ENCODE assay signal across 17 cellular contexts in the genomic region with DNA sequence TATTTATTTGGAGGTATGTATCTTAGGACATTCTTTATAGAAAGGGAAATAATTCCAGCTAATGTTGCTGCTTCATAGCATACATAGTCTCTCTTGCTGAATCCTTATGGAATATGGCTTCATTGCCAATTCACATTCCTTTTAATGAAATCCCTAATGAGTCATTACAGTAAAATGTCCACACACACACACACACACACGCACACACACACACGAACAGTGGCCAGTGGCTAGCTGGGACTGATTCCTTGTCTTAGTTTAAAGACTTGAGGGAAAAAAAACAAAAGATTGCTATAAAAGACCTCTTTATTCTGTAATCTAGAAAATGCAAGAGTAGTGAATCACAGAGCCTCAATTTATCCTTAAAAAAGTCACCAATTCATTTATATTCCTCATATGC.
A peak's percentile ranks its signal among the peaks of the same experiment; 100 is the strongest.
DNase-seq lines count a peak whose midpoint lies in the region; ATAC-seq and TF ChIP-seq lines count a peak whose summit lies in the region.
"Had no signal": no experiment of that assay in that cellular context is flagged by ENCODE, and none has a peak within 500 bp of the region (broad histone marks: within the 10 kb centered on the region; RNA-seq: fewer than 3 reads in every experiment).

No MANE protein-coding gene starts in this region.

- no peaks in the 10 kb centered on the region for H3K36me3 Mint-ChIP-seq in stimulated activated memory B cell treated with anti-CD40 and anti-IgM and Interleukin-4, amounts not matched to agents 10 μg/mL and 1 μg/mL and 100 μg/mL, for 72 hours
- H3K36me3 Mint-ChIP-seq: activated naive CD4-positive, alpha-beta T cell treated with anti-CD3 and anti-CD28 coated beads, Interleukin-2, amount 50 U/mL, for 24 hours; naive B cell had no signal

- CTCF ChIA-PET in RWPE1 (lab: Yijun Ruan, JAX), result no interaction called here

- no peak for TF ChIP-seq CTCF in RWPE1 (conservative IDR thresholded peaks at IDR 0.05; ENCODE audit: low read depth)
- TF ChIP-seq CTCF in retinal pigment epithelial cell (conservative IDR thresholded peaks at IDR 0.05; ENCODE audit: low read depth, low read length), result no peak

- H3K27ac ChIP-seq in RWPE1, result peak overlapping the region; percentile 84
- H3K27ac ChIP-seq: skin epidermis, uterus had no signal

- H3K27me3 Mint-ChIP-seq in stimulated activated memory B cell treated with anti-CD40 and anti-IgM and Interleukin-4, amounts not matched to agents 10 μg/mL and 1 μg/mL and 100 μg/mL, for 72 hours, result no peaks in the 10 kb centered on the region
- H3K27me3 Mint-ChIP-seq: activated naive CD4-positive, alpha-beta T cell treated with anti-CD3 and anti-CD28 coated beads, Interleukin-2, amount 50 U/mL, for 24 hours; naive B cell had no signal

- H3K27ac Mint-ChIP-seq in stimulated activated memory B cell treated with anti-CD40 and anti-IgM and Interleukin-4, amounts not matched to agents 10 μg/mL and 1 μg/mL and 100 μg/mL, for 72 hours, result no peak overlapping the region
- H3K27ac Mint-ChIP-seq: activated naive CD4-positive, alpha-beta T cell treated with anti-CD3 and anti-CD28 coated beads, Interleukin-2, amount 50 U/mL, for 24 hours; T-helper 1 cell treated with Interleukin-12 subunit alpha and Interleukin-12 subunit beta and Interleukin-4 antibody, amounts not matched to agents 30 μg/mL and 1 μg/mL, for 36 hours had no signal

- no peaks in the 10 kb centered on the region for H3K4me1 Mint-ChIP-seq in stimulated activated memory B cell treated with anti-CD40 and anti-IgM and Interleukin-4, amounts not matched to agents 10 μg/mL and 1 μg/mL and 100 μg/mL, for 72 hours
- H3K4me1 Mint-ChIP-seq: activated naive CD4-positive, alpha-beta T cell treated with anti-CD3 and anti-CD28 coated beads, Interleukin-2, amount 50 U/mL, for 24 hours; naive B cell had no signal

- peaks cover 3% of the 10 kb centered on the region for H3K9me3 Mint-ChIP-seq in stimulated activated memory B cell treated with anti-CD40 and anti-IgM and Interleukin-4, amounts not matched to agents 10 μg/mL and 1 μg/mL and 100 μg/mL, for 72 hours
- H3K9me3 Mint-ChIP-seq: T-helper 1 cell treated with Interleukin-12 subunit alpha and Interleukin-12 subunit beta and Interleukin-4 antibody, amounts not matched to agents 30 μg/mL and 1 μg/mL, for 36 hours had no signal

- POLR2A ChIA-PET in RWPE1 (lab: Yijun Ruan, JAX; ENCODE audit: low non-redundant PET), result no interaction called here

- peak; percentile 48 for DNase-seq in GM03348 (ENCODE audit: low spot score)
- peak; percentile 74 for DNase-seq in RWPE1 (ENCODE audit: low spot score)
- DNase-seq in fibroblast of gingiva (ENCODE audit: low read depth), result peak; percentile 96
- DNase-seq in retinal pigment epithelial cell (ENCODE audit: low read depth), result peak; percentile 95
- no peak for DNase-seq in SHP77 treated with DMSO at 0.1 percent for 48 hours (lab: John Stamatoyannopoulos, UW)
- no peak for DNase-seq in NCI-H2107 (lab: John Stamatoyannopoulos, UW)
- DNase-seq: DMS53; effector memory CD4-positive, alpha-beta T cell; naive B cell; NCI-H1417 treated with DMSO at 0.1 percent for 48 hours; NCI-H774; uterus had no signal

- no peak overlapping the region for H3K4me3 Mint-ChIP-seq in stimulated activated memory B cell treated with anti-CD40 and anti-IgM and Interleukin-4, amounts not matched to agents 10 μg/mL and 1 μg/mL and 100 μg/mL, for 72 hours
- H3K4me3 Mint-ChIP-seq: activated naive CD4-positive, alpha-beta T cell treated with anti-CD3 and anti-CD28 coated beads, Interleukin-2, amount 50 U/mL, for 24 hours; naive B cell; T-helper 1 cell treated with Interleukin-12 subunit alpha and Interleukin-12 subunit beta and Interleukin-4 antibody, amounts not matched to agents 30 μg/mL and 1 μg/mL, for 36 hours had no signal

- H3K4me3 ChIP-seq in retinal pigment epithelial cell (ENCODE audit: low read length), result no peak overlapping the region
- H3K4me3 ChIP-seq: skin epidermis, uterus had no signal

- ATAC-seq in GM19463 (IDR thresholded peaks at IDR 0.05; ENCODE audit: unreplicated experiment), result no peak
- no peak for ATAC-seq in stimulated activated memory B cell treated with anti-CD40 and anti-IgM and Interleukin-4, amounts not matched to agents 10 μg/mL and 1 μg/mL and 100 μg/mL, for 72 hours

Comparison
In these comparisons a context has a peak if more than half of its experiments do, and no peak if none do; other contexts are left out.
1. DNase-seq: peak in GM03348 (single experiment), RWPE1 (single experiment), fibroblast of gingiva (single experiment) and retinal pigment epithelial cell (single experiment); none in SHP77 treated with DMSO at 0.1 percent for 48 hours (single experiment) and NCI-H2107 (single experiment).